5 cellular contexts compared by ENCODE assay signal in genomic region chrY:26224974-26225373, GRCh38.
ATAC-seq lines count a peak whose summit lies in the region.

No MANE protein-coding gene starts in this region.

- peak; percentile 48 for ATAC-seq in GM18498 (IDR thresholded peaks at IDR 0.05; ENCODE audit: unreplicated experiment)
- ATAC-seq in GM19372 (IDR thresholded peaks at IDR 0.05; ENCODE audit: low read depth, unreplicated experiment), result peak; percentile 41
- peak; percentile 27 for ATAC-seq in HG02623 (IDR thresholded peaks at IDR 0.05; ENCODE audit: unreplicated experiment)
- peak; percentile 43 for ATAC-seq in HG02798 (IDR thresholded peaks at IDR 0.05; ENCODE audit: poor library complexity, unreplicated experiment)
- ATAC-seq in HG03432 (IDR thresholded peaks at IDR 0.05; ENCODE audit: unreplicated experiment), result peak; percentile 57

Comparison
In these comparisons a context has a peak if more than half of its experiments do, and no peak if none do; other contexts are left out.
1. Peak in every context shown above with its lines: ATAC-seq.